14 cellular contexts compared by ENCODE assay signal in genomic region chrX:101419489-101419888, GRCh38. TPM values are rescaled to one million over a fixed set of nuclear protein-coding genes. Genes with fewer than 3 reads are reported as not detected.
DNase-seq lines count a peak whose midpoint lies in the region; ATAC-seq, FAIRE-seq and TF ChIP-seq lines count a peak whose summit lies in the region.
"Had no signal": no experiment of that assay in that cellular context is flagged by ENCODE, and none has a peak within 500 bp of the region (broad histone marks: within the 10 kb centered on the region; RNA-seq: fewer than 3 reads in every experiment).

No MANE protein-coding gene starts in this region.

- peak overlapping the region; percentile 74 for H3K27ac Mint-ChIP-seq in activated naive CD4-positive, alpha-beta T cell treated with anti-CD3 and anti-CD28 coated beads, Interleukin-2, amount 50 U/mL, for 24 hours
- H3K27ac Mint-ChIP-seq in activated T-helper 2 cell treated with anti-CD3 and anti-CD28 coated beads, Interferon-gamma antibody, Interleukin-2, Interleukin-4, amounts not matched to agents 10 μg/mL and 5 μg/mL and 100 μg/mL, durations not matched to agents 14 hours and 24 hours and 36 hours, result peak overlapping the region; percentile 54

- no peak for TF ChIP-seq EP300 in transverse colon (IDR thresholded peaks at IDR 0.05; ENCODE audit: low read depth)

- no peak overlapping the region for H3K4me3 ChIP-seq in mucosa of descending colon
- peak overlapping the region in 1 of 4 donors; percentile 64 for H3K4me3 ChIP-seq in transverse colon
- no peak overlapping the region for H3K4me3 ChIP-seq in kidney (ENCODE audit: low read length in 2 of 2)

- TF ChIP-seq POLR2A in transverse colon (IDR thresholded peaks at IDR 0.05), result no peak

- H3K36me3 Mint-ChIP-seq in activated naive CD4-positive, alpha-beta T cell treated with anti-CD3 and anti-CD28 coated beads, Interleukin-2, amount 50 U/mL, for 24 hours, result no peaks in the 10 kb centered on the region
- H3K36me3 Mint-ChIP-seq in activated T-helper 2 cell treated with anti-CD3 and anti-CD28 coated beads, Interferon-gamma antibody, Interleukin-2, Interleukin-4, amounts not matched to agents 10 μg/mL and 5 μg/mL and 100 μg/mL, durations not matched to agents 14 hours and 24 hours and 36 hours (ENCODE audit: low read depth), result peaks cover 13% of the 10 kb centered on the region

- H3K4me3 Mint-ChIP-seq in activated naive CD4-positive, alpha-beta T cell treated with anti-CD3 and anti-CD28 coated beads, Interleukin-2, amount 50 U/mL, for 24 hours, result peak overlapping the region; percentile 63
- H3K4me3 Mint-ChIP-seq in activated T-helper 2 cell treated with anti-CD3 and anti-CD28 coated beads, Interferon-gamma antibody, Interleukin-2, Interleukin-4, amounts not matched to agents 10 μg/mL and 5 μg/mL and 100 μg/mL, durations not matched to agents 14 hours and 24 hours and 36 hours (ENCODE audit: low read depth), result peak overlapping the region; percentile 45

- no peak for FAIRE-seq in kidney (lab: Jason Lieb, UNC)
- FAIRE-seq: H1 had no signal

- H3K27me3 Mint-ChIP-seq in activated naive CD4-positive, alpha-beta T cell treated with anti-CD3 and anti-CD28 coated beads, Interleukin-2, amount 50 U/mL, for 24 hours, result no peaks in the 10 kb centered on the region
- no peaks in the 10 kb centered on the region for H3K27me3 Mint-ChIP-seq in activated T-helper 2 cell treated with anti-CD3 and anti-CD28 coated beads, Interferon-gamma antibody, Interleukin-2, Interleukin-4, amounts not matched to agents 10 μg/mL and 5 μg/mL and 100 μg/mL, durations not matched to agents 14 hours and 24 hours and 36 hours (ENCODE audit: low read depth)

- TF ChIP-seq CTCF in mucosa of descending colon (IDR thresholded peaks at IDR 0.05), result no peak
- TF ChIP-seq CTCF in transverse colon (IDR thresholded peaks at IDR 0.05), result no peak
- TF ChIP-seq CTCF in kidney (IDR thresholded peaks at IDR 0.05; ENCODE audit: borderline replicate concordance, extremely low read depth, insufficient read depth), result no peak

- no peaks in the 10 kb centered on the region for H3K36me3 ChIP-seq in mucosa of descending colon (ENCODE audit: low read depth)
- no peaks in the 10 kb centered on the region for H3K36me3 ChIP-seq in transverse colon
- no peaks in the 10 kb centered on the region for H3K36me3 ChIP-seq in kidney (ENCODE audit: control insufficient read depth in 1 of 2, insufficient read depth in 2 of 2, low read length in 2 of 2)

- intact Hi-C loops in activated T-helper 2 cell treated with anti-CD3 and anti-CD28 coated beads, Interferon-gamma antibody, Interleukin-2, Interleukin-4, amounts not matched to agents 10 μg/mL and 5 μg/mL and 100 μg/mL, durations not matched to agents 14 hours and 24 hours and 36 hours (cut with micrococcal nuclease), result loop anchor here (5.0 kb wide), 5 partner anchors 68 to 513 kb away; partner anchors contain the start of genes ARMCX1, ARMCX4, ARMCX6 and ZMAT1
- intact Hi-C loops in mucosa of descending colon (cut with DNase I, micrococcal nuclease), result no loop called here
- intact Hi-C loops in transverse colon (cut with DNase I; ENCODE audit: low total_unique reads), result loop anchor here (10.0 kb wide), 1 partner anchor 335 kb away; no protein-coding TSS in a partner anchor
- intact Hi-C loops in kidney (cut with DNase I), result no loop called here

- H3K4me1 ChIP-seq in mucosa of descending colon (ENCODE audit: low read depth), result no peaks in the 10 kb centered on the region
- peaks cover 0 to 24% (median 5%) of the 10 kb centered on the region in 4 donors for H3K4me1 ChIP-seq in transverse colon
- peaks cover 3 to 6% of the 10 kb centered on the region in 2 donors for H3K4me1 ChIP-seq in kidney (ENCODE audit: control insufficient read depth in 1 of 2, insufficient read depth in 1 of 2, low read depth in 1 of 2, low read length in 2 of 2)

- H3K4me1 Mint-ChIP-seq in activated naive CD4-positive, alpha-beta T cell treated with anti-CD3 and anti-CD28 coated beads, Interleukin-2, amount 50 U/mL, for 24 hours, result peaks cover 45% of the 10 kb centered on the region
- H3K4me1 Mint-ChIP-seq in activated T-helper 2 cell treated with anti-CD3 and anti-CD28 coated beads, Interferon-gamma antibody, Interleukin-2, Interleukin-4, amounts not matched to agents 10 μg/mL and 5 μg/mL and 100 μg/mL, durations not matched to agents 14 hours and 24 hours and 36 hours (ENCODE audit: low read depth), result peaks cover 30% of the 10 kb centered on the region

- H3K27me3 ChIP-seq in transverse colon, result no peaks in the 10 kb centered on the region

- no peaks in the 10 kb centered on the region for H3K9me3 ChIP-seq in mucosa of descending colon
- no peaks in the 10 kb centered on the region for H3K9me3 ChIP-seq in transverse colon
- H3K9me3 ChIP-seq in kidney (ENCODE audit: control insufficient read depth in 1 of 2, low read length in 2 of 2), result no peaks in the 10 kb centered on the region

- peak overlapping the region in 1 of 2 donors; percentile 34 for H3K9ac ChIP-seq in kidney (ENCODE audit: low read length in 2 of 2)

- no peak for DNase-seq in activated naive CD4-positive, alpha-beta T cell treated with anti-CD3 and anti-CD28 coated beads, Interleukin-2, amount 50 U/mL, for 16 hours
- no peak for DNase-seq in activated T-helper 2 cell treated with anti-CD3 and anti-CD28 coated beads, Interferon-gamma antibody, Interleukin-2, Interleukin-4, amounts not matched to agents 10 μg/mL and 5 μg/mL and 100 μg/mL, durations not matched to agents 14 hours and 24 hours and 36 hours (ENCODE audit: low spot score)
- no peak for DNase-seq in mucosa of descending colon
- no peak for DNase-seq in transverse colon
- no peak for DNase-seq in midbrain (lab: John Stamatoyannopoulos, UW)
- DNase-seq in kidney, result no peak
- DNase-seq in mesenteric fat pad (ENCODE audit: low spot score), result no peak
- DNase-seq: DND-41; effector memory CD4-positive, alpha-beta T cell; NCI-H2081 treated with DMSO at 0.1 percent for 48 hours; posterior cingulate gyrus had no signal

- no peaks in the 10 kb centered on the region for H3K9me3 Mint-ChIP-seq in activated naive CD4-positive, alpha-beta T cell treated with anti-CD3 and anti-CD28 coated beads, Interleukin-2, amount 50 U/mL, for 24 hours
- H3K9me3 Mint-ChIP-seq in activated T-helper 2 cell treated with anti-CD3 and anti-CD28 coated beads, Interferon-gamma antibody, Interleukin-2, Interleukin-4, amounts not matched to agents 10 μg/mL and 5 μg/mL and 100 μg/mL, durations not matched to agents 14 hours and 24 hours and 36 hours, result no peaks in the 10 kb centered on the region

- in situ Hi-C loops in transverse colon (cut with MboI; ENCODE audit: low pct_ligation_motif_present in 1 of 4, low pct_unique_long_range_greater_than_20kb in 1 of 4, low sequenced_read_pairs in 3 of 4), result loop anchor here in 2 of 4 donors (25.0 kb wide), 2 partner anchors 218 to 343 kb away; no protein-coding TSS in a partner anchor

- H3K27ac ChIP-seq in transverse colon (peak overlapping the region; percentile 84 to 95 (median 90)), kidney (ENCODE audit: low read depth in 2 of 2, low read length in 2 of 2) (peak overlapping the region in 1 of 2 donors; percentile 43)

- WGBS in transverse colon (ENCODE audit: low coverage in 1 of 2), 2 donors, result 59% methylated on average over 2 of the region's 2 CpGs; no CpG with 5 or more reads in 1 of the 2 donors

- peak; percentile 59 for ATAC-seq in mucosa of descending colon

RNA-seq across cellular contexts. Expression of gene HNRNPH2, which starts 11.5 kb away (rescaled TPM):
- 17.5 and 18.0 TPM in 2 replicates for total RNA-seq in activated T-helper 2 cell treated with anti-CD3 and anti-CD28 coated beads, Interferon-gamma antibody, Interleukin-2, Interleukin-4, amounts not matched to agents 10 μg/mL and 5 μg/mL and 100 μg/mL, durations not matched to agents 14 hours and 24 hours and 36 hours
- total RNA-seq in mucosa of descending colon (10 to 100 TPM; 43.6 to 65.0 (median 60.7) TPM), transverse colon (10 to 100 TPM in 3 of 4 donors, 1 to 10 TPM in 1; 9.7 to 46.1 (median 33.2) TPM), kidney (79.5 TPM), mesenteric fat pad (62.1 TPM)
- 68.1 TPM for polyA plus RNA-seq in kidney (ENCODE audit: insufficient read depth, low read depth, low replicate concordance)

RNA-seq across cellular contexts. Expression of gene GLA, which starts 11.8 kb away (rescaled TPM):
- 82.9 and 89.1 TPM in 2 replicates for total RNA-seq in activated T-helper 2 cell treated with anti-CD3 and anti-CD28 coated beads, Interferon-gamma antibody, Interleukin-2, Interleukin-4, amounts not matched to agents 10 μg/mL and 5 μg/mL and 100 μg/mL, durations not matched to agents 14 hours and 24 hours and 36 hours
- total RNA-seq in mucosa of descending colon (10 to 100 TPM; 17.7 to 26.9 (median 21.1) TPM), transverse colon (10 to 100 TPM in 2 of 4 donors, 1 to 10 TPM in 2; 1.4 to 20.8 (median 13.5) TPM), kidney (23.9 TPM), mesenteric fat pad (46.9 TPM)
- polyA plus RNA-seq in kidney (ENCODE audit: insufficient read depth, low read depth, low replicate concordance), result 34.7 TPM

RNA-seq across cellular contexts. Expression of gene RPL36A, which starts 28.7 kb away (rescaled TPM):
- total RNA-seq in activated T-helper 2 cell treated with anti-CD3 and anti-CD28 coated beads, Interferon-gamma antibody, Interleukin-2, Interleukin-4, amounts not matched to agents 10 μg/mL and 5 μg/mL and 100 μg/mL, durations not matched to agents 14 hours and 24 hours and 36 hours, result 290 and 376 TPM in 2 replicates
- total RNA-seq in mucosa of descending colon, result 100 to 1,000 TPM; 125 to 181 (median 167) TPM
- 100 to 1,000 TPM; 227 to 838 (median 617) TPM for total RNA-seq in transverse colon
- 148 TPM for total RNA-seq in kidney
- polyA plus RNA-seq in kidney (ENCODE audit: insufficient read depth, low read depth, low replicate concordance), result 1,711 TPM
- total RNA-seq in mesenteric fat pad, result 140 TPM

RNA-seq across cellular contexts. Expression of gene BTK, which starts 33.5 kb away (rescaled TPM):
- 0.11 and 0.25 TPM in 2 replicates for total RNA-seq in activated T-helper 2 cell treated with anti-CD3 and anti-CD28 coated beads, Interferon-gamma antibody, Interleukin-2, Interleukin-4, amounts not matched to agents 10 μg/mL and 5 μg/mL and 100 μg/mL, durations not matched to agents 14 hours and 24 hours and 36 hours
- total RNA-seq in mucosa of descending colon (1 to 10 TPM; 1.8 to 5.6 (median 5.0) TPM), transverse colon (1 to 10 TPM in 3 of 4 donors, under 1 TPM in 1; 0.40 to 7.9 (median 4.4) TPM), kidney (13.9 TPM), mesenteric fat pad (11.5 TPM)
- 0.77 TPM for polyA plus RNA-seq in kidney (ENCODE audit: insufficient read depth, low read depth, low replicate concordance)
- total RNA-seq: glomerular endothelial cell had no signal

Comparison
In these comparisons a context has a peak if more than half of its experiments do, and no peak if none do; other contexts are left out.
1. intact Hi-C loops: an anchor here in activated T-helper 2 cell treated with anti-CD3 and anti-CD28 coated beads, Interferon-gamma antibody, Interleukin-2, Interleukin-4, amounts not matched to agents 10 μg/mL and 5 μg/mL and 100 μg/mL, durations not matched to agents 14 hours and 24 hours and 36 hours (5.0 kb wide) and transverse colon (10.0 kb wide); none called in mucosa of descending colon and kidney.